ENCODE assay signal across 8 cellular contexts in the genomic region with DNA sequence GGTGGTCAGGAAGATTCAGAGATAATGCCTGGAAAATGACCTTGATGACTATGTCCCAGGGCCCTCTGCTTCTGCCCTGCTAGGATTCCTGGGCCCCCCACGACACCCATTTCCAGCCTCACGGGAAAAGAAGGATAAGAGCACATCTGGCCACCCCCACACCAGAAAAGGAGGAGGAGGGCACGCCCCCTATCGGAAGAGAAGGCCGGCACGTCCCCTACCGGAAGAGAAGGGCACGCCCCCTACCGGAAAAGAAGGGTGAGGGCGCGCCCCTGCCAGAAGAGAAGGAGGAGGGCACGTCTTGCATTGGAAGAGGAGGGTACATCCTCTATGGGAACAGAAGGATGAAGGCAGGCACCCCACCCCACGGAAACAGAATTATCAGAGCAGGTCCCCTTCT.
A peak's percentile ranks its signal among the peaks of the same experiment; 100 is the strongest.
DNase-seq lines count a peak whose midpoint lies in the region; ATAC-seq and TF ChIP-seq lines count a peak whose summit lies in the region.

No MANE protein-coding gene starts in this region.

- H3K9me3 ChIP-seq in CD4-positive, CD25-positive, alpha-beta regulatory T cell (ENCODE audit: control insufficient read depth in 2 of 2, low read length in 2 of 2): peaks cover 0 to 5% of the 10 kb centered on the region in 2 experiments
- no peaks in the 10 kb centered on the region for H3K9me3 ChIP-seq in neural progenitor cell (ENCODE audit: low read depth)

- no peaks in the 10 kb centered on the region for H3K27me3 Mint-ChIP-seq in CD4-positive, CD25-positive, alpha-beta regulatory T cell
- peaks cover 12% of the 10 kb centered on the region for H3K27me3 Mint-ChIP-seq in neural progenitor cell (ENCODE audit: insufficient read depth, low read depth)

- H3F3A ChIP-seq in neural progenitor cell (ENCODE audit: low read depth): no peaks in the 10 kb centered on the region

- no peak overlapping the region for H3K4me2 ChIP-seq in neural progenitor cell

- H3K79me2 ChIP-seq in neural progenitor cell (ENCODE audit: low read depth): no peaks in the 10 kb centered on the region

- H3K27me3 ChIP-seq in CD4-positive, CD25-positive, alpha-beta regulatory T cell (ENCODE audit: control insufficient read depth, insufficient read depth, low read length): no peaks in the 10 kb centered on the region
- H3K27me3 ChIP-seq in neural progenitor cell: no peaks in the 10 kb centered on the region

- DNase-seq in CD4-positive, CD25-positive, alpha-beta regulatory T cell: peak; percentile 35 to 62 (median 60)
- DNase-seq in KBM-7 (peak; percentile 85), choroid plexus epithelial cell (ENCODE audit: low read depth) (no peak), neural progenitor cell (ENCODE audit: low spot score) (peak; percentile 76), NCI-H2171 treated with DMSO at 0.1 percent for 48 hours (lab: John Stamatoyannopoulos, UW) (no peak)
- DNase-seq in activated CD4-positive, CD25-positive, alpha-beta regulatory T cell treated with anti-CD3 and anti-CD28 coated beads, Interleukin-2, amount 50 U/mL, for 16 hours (ENCODE audit: low read depth, low spot score): peak; percentile 36

- H3K27ac ChIP-seq in CD4-positive, CD25-positive, alpha-beta regulatory T cell (ENCODE audit: insufficient read depth, low read length, poor library complexity, severe bottlenecking): no peak overlapping the region
- H3K27ac ChIP-seq in neural progenitor cell: no peak overlapping the region

- TF ChIP-seq CTCF in choroid plexus epithelial cell (conservative IDR thresholded peaks at IDR 0.05; ENCODE audit: low read depth, low read length) (peak; percentile 39), neural progenitor cell (IDR thresholded peaks at IDR 0.05) (peak; percentile 79)

- H3K4me3 ChIP-seq in CD4-positive, CD25-positive, alpha-beta regulatory T cell (ENCODE audit: low read depth, low read length): no peak overlapping the region
- no peak overlapping the region for H3K4me3 ChIP-seq in choroid plexus epithelial cell (ENCODE audit: low read depth, low read length)
- H3K4me3 ChIP-seq in neural progenitor cell: no peak overlapping the region

- no peaks in the 10 kb centered on the region for H4K20me1 ChIP-seq in neural progenitor cell (ENCODE audit: low read depth)

- ATAC-seq in CD4-positive, CD25-positive, alpha-beta regulatory T cell (ENCODE audit: low read depth in 2 of 2): peak; percentile 72 to 74
- ATAC-seq in HG03439 (IDR thresholded peaks at IDR 0.05; ENCODE audit: unreplicated experiment): no peak
- ATAC-seq in GM21576 (IDR thresholded peaks at IDR 0.05; ENCODE audit: unreplicated experiment): no peak

- H3K9ac ChIP-seq in neural progenitor cell: no peak overlapping the region

- peak overlapping the region in 3 of 4 donors; percentile 31 to 76 (median 70) for H3K4me3 Mint-ChIP-seq in CD4-positive, CD25-positive, alpha-beta regulatory T cell
- peak overlapping the region; percentile 25 for H3K4me3 Mint-ChIP-seq in neural progenitor cell

- H3K27ac Mint-ChIP-seq in CD4-positive, CD25-positive, alpha-beta regulatory T cell: peak overlapping the region in 2 of 3 donors; percentile 77 to 88
- H3K27ac Mint-ChIP-seq in neural progenitor cell: no peak overlapping the region

- H3K36me3 Mint-ChIP-seq in CD4-positive, CD25-positive, alpha-beta regulatory T cell: no peaks in the 10 kb centered on the region
- peaks cover 10% of the 10 kb centered on the region for H3K36me3 Mint-ChIP-seq in neural progenitor cell

- peaks cover 12% of the 10 kb centered on the region for H3K4me1 ChIP-seq in CD4-positive, CD25-positive, alpha-beta regulatory T cell (ENCODE audit: control insufficient read depth, insufficient read depth, low read length, poor library complexity, severe bottlenecking)
- no peaks in the 10 kb centered on the region for H3K4me1 ChIP-seq in neural progenitor cell

- H3K36me3 ChIP-seq in CD4-positive, CD25-positive, alpha-beta regulatory T cell (ENCODE audit: control insufficient read depth, insufficient read depth, low read length): no peaks in the 10 kb centered on the region
- H3K36me3 ChIP-seq in neural progenitor cell: no peaks in the 10 kb centered on the region

- in situ Hi-C loops in KBM-7 (cut with MboI; ENCODE audit: low pct_unique_long_range_greater_than_20kb, low sequenced_read_pairs): no loop called here

- no peak overlapping the region for H2AFZ ChIP-seq in neural progenitor cell (replicated peaks)

- H3K9me3 Mint-ChIP-seq in CD4-positive, CD25-positive, alpha-beta regulatory T cell: peaks cover 0 to 7% (median 1%) of the 10 kb centered on the region in 7 donors
- peaks cover 18% of the 10 kb centered on the region for H3K9me3 Mint-ChIP-seq in neural progenitor cell

- peaks cover 0 to 17% (median 10%) of the 10 kb centered on the region in 4 donors for H3K4me1 Mint-ChIP-seq in CD4-positive, CD25-positive, alpha-beta regulatory T cell
- H3K4me1 Mint-ChIP-seq in neural progenitor cell: peaks cover 9% of the 10 kb centered on the region

Comparison
In these comparisons a context has a peak if more than half of its experiments do, and no peak if none do; other contexts are left out.
1. ATAC-seq: peak in CD4-positive, CD25-positive, alpha-beta regulatory T cell (2 of 2); none in HG03439 (single experiment) and GM21576 (single experiment).
2. DNase-seq: peak in CD4-positive, CD25-positive, alpha-beta regulatory T cell (3 of 3), KBM-7 (single experiment), activated CD4-positive, CD25-positive, alpha-beta regulatory T cell treated with anti-CD3 and anti-CD28 coated beads, Interleukin-2, amount 50 U/mL, for 16 hours (single experiment) and neural progenitor cell (single experiment); none in choroid plexus epithelial cell (single experiment) and NCI-H2171 treated with DMSO at 0.1 percent for 48 hours (single experiment).